In the genomic region with DNA sequence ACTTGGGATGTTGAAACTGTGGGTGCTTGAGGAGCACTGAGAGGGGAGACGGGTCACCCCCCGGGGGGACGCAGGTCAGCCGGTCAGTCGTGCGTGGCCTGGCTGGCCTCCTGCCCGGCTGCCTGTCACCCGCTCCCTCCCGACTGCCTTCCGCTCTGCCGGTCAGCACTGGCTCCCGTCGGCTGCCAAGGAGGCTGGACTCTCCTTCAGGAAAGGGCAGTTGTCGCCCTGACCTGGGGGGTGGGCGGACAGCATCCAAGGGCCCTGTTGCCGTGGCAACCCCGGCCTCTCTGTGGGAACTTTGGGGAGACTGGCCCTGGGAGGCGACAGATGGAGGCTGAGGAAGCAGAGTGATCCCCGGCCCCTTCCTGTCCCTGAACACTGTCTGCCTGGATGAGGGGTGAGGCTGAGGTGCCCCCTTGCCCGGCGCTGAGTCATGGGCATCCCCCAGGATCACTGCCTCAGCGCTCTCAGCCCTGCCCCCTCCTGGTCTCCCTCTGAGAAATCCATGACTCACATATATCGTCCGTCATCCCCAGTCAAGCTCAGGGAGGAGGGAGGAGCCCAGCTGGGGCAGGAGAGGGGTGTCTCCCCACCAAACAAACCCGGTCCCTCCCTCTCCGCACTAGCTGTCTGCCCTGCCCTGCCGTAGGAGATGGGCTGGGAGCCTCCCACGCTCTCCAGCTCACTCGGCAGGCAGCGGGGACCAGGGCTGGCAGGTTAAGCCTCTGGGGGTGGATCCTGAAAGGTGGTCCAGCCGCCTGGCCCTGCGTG, we compare ENCODE assay signal across 8 cellular contexts. TPM values are rescaled to one million over a fixed set of nuclear protein-coding genes. Genes with fewer than 3 reads are reported as not detected.
DNase-seq lines count a peak whose midpoint lies in the region; ATAC-seq and TF ChIP-seq lines count a peak whose summit lies in the region.

A gene (plus strand): TSS at position 623 of the 774 bp plus-strand sequence. CDS start 21,658 bp downstream, outside the sequence.

- peak within 1 kb of the TSS; percentile 2 for H4K12ac ChIP-seq in trophoblast cell (ENCODE audit: low read depth, low read length)

- H3K79me2 ChIP-seq in trophoblast cell (ENCODE audit: control insufficient read depth, insufficient read depth, low read length, poor library complexity), result peaks cover 8% of the 10 kb centered on the region

- no peak within 1 kb of the TSS for H3K9ac ChIP-seq in trophoblast cell (ENCODE audit: low read length)

- no peak within 1 kb of the TSS for H3K23ac ChIP-seq in trophoblast cell (ENCODE audit: low read length)

- H4K8ac ChIP-seq in trophoblast cell (ENCODE audit: low read depth, low read length), result peak within 1 kb of the TSS; percentile 25

- peaks cover 4 to 47% (median 27%) of the 10 kb centered on the region in 12 donors for H3K4me1 ChIP-seq in heart left ventricle
- H3K4me1 ChIP-seq in trophoblast cell (ENCODE audit: control insufficient read depth in 1 of 2, insufficient read depth in 2 of 2, low read length in 2 of 2), result peaks cover 47 to 66% of the 10 kb centered on the region in 2 experiments
- peaks cover 5 to 14% of the 10 kb centered on the region in 2 donors for H3K4me1 ChIP-seq in uterus

- H2BK120ac ChIP-seq in trophoblast cell (ENCODE audit: insufficient read depth, low read length, poor library complexity), result peak within 1 kb of the TSS; percentile 74

- H2AK5ac ChIP-seq in trophoblast cell (ENCODE audit: low read length), result peak within 1 kb of the TSS; percentile 45

- TF ChIP-seq POLR2A in heart left ventricle (IDR thresholded peaks at IDR 0.05) (peak in 1 of 2 donors; percentile 72), uterus (IDR thresholded peaks at IDR 0.05) (peak; percentile 68 to 70)

- H2BK5ac ChIP-seq in trophoblast cell (ENCODE audit: low read depth, low read length, poor library complexity), result peak within 1 kb of the TSS; percentile 72

- H3K18ac ChIP-seq in trophoblast cell (ENCODE audit: low read length), result peak within 1 kb of the TSS; percentile 71

- peaks cover 0 to 17% (median 0%) of the 10 kb centered on the region in 9 donors for H3K27me3 ChIP-seq in heart left ventricle
- H3K27me3 ChIP-seq in trophoblast cell (ENCODE audit: insufficient read depth, low read length), result no peaks in the 10 kb centered on the region
- H3K27me3 ChIP-seq in uterus, result no peaks in the 10 kb centered on the region

- 5 to 20% (median 13%) methylated on average over 23 to 32 of the region's 32 CpGs for WGBS in heart left ventricle, 4 donors
- no CpG with 5 or more reads among the region's 32 CpGs for WGBS in trophoblast cell (ENCODE audit: extremely low coverage, insufficient coverage, insufficient read length)

- H2BK12ac ChIP-seq in trophoblast cell (ENCODE audit: low read length), result peak within 1 kb of the TSS; percentile 44

- peak; percentile 66 to 85 (median 84) for ATAC-seq in heart left ventricle
- ATAC-seq in HG03571 (IDR thresholded peaks at IDR 0.05; ENCODE audit: unreplicated experiment), result no peak

- DNase-seq in NCI-H2171 treated with DMSO at 0.1 percent for 48 hours (lab: John Stamatoyannopoulos, UW) (peak; percentile 49), NCI-H2171 (lab: John Stamatoyannopoulos, UW) (no peak), RKO (ENCODE audit: low spot score) (peak; percentile 77), amniotic stem cell (lab: John Stamatoyannopoulos, UW) (peak; percentile 94), heart left ventricle (peak; percentile 68 to 90 (median 80)), trophoblast cell (peak; percentile 52 to 53), uterus (peak; percentile 78 to 92)

- TF ChIP-seq CTCF in heart left ventricle (IDR thresholded peaks at IDR 0.05), result peak in 3 of 12 donors; percentile 15 to 40 (median 38)
- TF ChIP-seq CTCF in uterus (IDR thresholded peaks at IDR 0.05), result peak in 2 of 4 experiments; percentile 12 to 13

- H3K9me3 ChIP-seq in heart left ventricle, result no peaks in the 10 kb centered on the region
- no peaks in the 10 kb centered on the region for H3K9me3 ChIP-seq in trophoblast cell (ENCODE audit: insufficient read depth, low read depth, low read length)
- H3K9me3 ChIP-seq in uterus, result no peaks in the 10 kb centered on the region

- peak within 1 kb of the TSS; percentile 48 for H3K4me2 ChIP-seq in trophoblast cell (ENCODE audit: low read length)

- peak within 1 kb of the TSS; percentile 41 for H3K14ac ChIP-seq in trophoblast cell (ENCODE audit: low read length)

- peak within 1 kb of the TSS; percentile 19 for H2AFZ ChIP-seq in trophoblast cell (ENCODE audit: insufficient read depth, low read length, poor library complexity)

- H3K4me3 ChIP-seq in heart left ventricle (peak within 1 kb of the TSS; percentile 42 to 65 (median 59)), trophoblast cell (ENCODE audit: low read depth, low read length) (peak within 1 kb of the TSS; percentile 54), uterus (peak within 1 kb of the TSS; percentile 14 to 28)

- peak within 1 kb of the TSS; percentile 80 for H4K91ac ChIP-seq in trophoblast cell (ENCODE audit: low read depth, low read length)

- H3K79me1 ChIP-seq in trophoblast cell (ENCODE audit: low read length), result peaks cover 38% of the 10 kb centered on the region

- H3K27ac ChIP-seq in heart left ventricle (peak within 1 kb of the TSS; percentile 70 to 93 (median 85)), trophoblast cell (ENCODE audit: low read depth, low read length) (peak within 1 kb of the TSS; percentile 86), uterus (peak within 1 kb of the TSS; percentile 79 to 83)

- intact Hi-C loops in heart left ventricle (cut with DNase I), result loop anchor here in 2 of 10 donors (1.0 to 2.0 kb wide), 2 partner anchors 21 kb away; no protein-coding TSS in a partner anchor
- intact Hi-C loops in uterus (cut with DNase I; ENCODE audit: low total_unique reads), result no loop called here

- H3K36me3 ChIP-seq in heart left ventricle (no peaks in the 10 kb centered on the region), trophoblast cell (ENCODE audit: control insufficient read depth in 1 of 2, insufficient read depth in 2 of 2, low read length in 2 of 2) (no peaks in the 10 kb centered on the region), uterus (no peaks in the 10 kb centered on the region)

- peak within 1 kb of the TSS; percentile 25 for H3K4ac ChIP-seq in trophoblast cell (ENCODE audit: low read depth, low read length)

RNA-seq across cellular contexts. Expression of the gene that starts here (rescaled TPM):
- total RNA-seq in heart left ventricle (10 to 100 TPM; 15.2 to 65.2 (median 17.5) TPM), uterus (10 to 100 TPM in 1 of 4 donors, 1 to 10 TPM in 3; 6.5 to 87.0 (median 7.8) TPM)
- polyA plus RNA-seq in heart left ventricle, result 10 to 100 TPM; 14.1 to 23.3 TPM
- 242 and 265 TPM in 2 replicates for polyA plus RNA-seq in trophoblast cell (2013)
